In the genomic region with DNA sequence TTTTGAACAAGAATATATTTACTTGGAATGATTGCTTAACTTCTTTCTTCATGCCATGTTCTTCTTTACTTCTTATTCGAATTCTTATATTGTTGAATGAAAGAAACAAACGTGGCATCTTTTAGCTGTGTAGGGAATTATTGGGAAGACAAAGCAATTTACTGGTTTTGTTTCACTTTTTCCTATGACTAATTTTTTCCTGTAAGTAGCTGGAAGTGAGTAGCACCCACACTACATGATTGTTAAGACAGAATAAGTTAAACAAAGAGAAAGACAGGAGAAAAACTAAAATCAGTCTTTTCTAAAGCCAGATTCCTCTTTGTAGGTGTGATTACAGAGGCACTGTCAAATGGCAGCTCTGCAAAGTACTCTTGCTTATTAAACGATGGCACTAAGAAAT, we compare ENCODE assay signal across 21 cellular contexts.
DNase-seq lines count a peak whose midpoint lies in the region; TF ChIP-seq lines count a peak whose summit lies in the region.
"Had no signal": no experiment of that assay in that cellular context is flagged by ENCODE, and none has a peak within 500 bp of the region (broad histone marks: within the 10 kb centered on the region; RNA-seq: fewer than 3 reads in every experiment).

No MANE protein-coding gene starts in this region.

- no peaks in the 10 kb centered on the region for H3K9me3 Mint-ChIP-seq in MCF 10A (ENCODE audit: unreplicated experiment)
- H3K9me3 Mint-ChIP-seq in activated naive CD4-positive, alpha-beta T cell treated with anti-CD3 and anti-CD28 coated beads, Interleukin-2, amount 10 ng/mL, durations not matched to agents 7 days and 5 days, result peaks cover 3% of the 10 kb centered on the region

- no peaks in the 10 kb centered on the region for H3K9me3 ChIP-seq in breast epithelium
- H3K9me3 ChIP-seq: BLaER1 treated with 17β-estradiol and CSF1 and Interleukin-3, amounts not matched to agents 10 nM and 100 nM had no signal

- H3K27ac Mint-ChIP-seq in MCF 10A (ENCODE audit: low read depth, unreplicated experiment), result no peak overlapping the region
- H3K27ac Mint-ChIP-seq in activated naive CD4-positive, alpha-beta T cell treated with anti-CD3 and anti-CD28 coated beads, Interleukin-2, amount 10 ng/mL, durations not matched to agents 7 days and 5 days, result no peak overlapping the region
- H3K27ac Mint-ChIP-seq: CD8-positive, alpha-beta memory T cell had no signal

- intact Hi-C loops in MCF 10A (cut with micrococcal nuclease), result no loop called here
- intact Hi-C loops in breast epithelium (cut with DNase I; ENCODE audit: low total_unique reads), result no loop called here

- H3K36me3 ChIP-seq in breast epithelium, result no peaks in the 10 kb centered on the region
- H3K36me3 ChIP-seq: BLaER1 treated with 17β-estradiol and CSF1 and Interleukin-3, amounts not matched to agents 10 nM and 100 nM had no signal

- H3K4me3 Mint-ChIP-seq in MCF 10A (ENCODE audit: unreplicated experiment), result no peak overlapping the region
- no peak overlapping the region for H3K4me3 Mint-ChIP-seq in activated naive CD4-positive, alpha-beta T cell treated with anti-CD3 and anti-CD28 coated beads, Interleukin-2, amount 10 ng/mL, durations not matched to agents 7 days and 5 days
- H3K4me3 Mint-ChIP-seq: CD8-positive, alpha-beta memory T cell had no signal

- peaks cover 6% of the 10 kb centered on the region for H3K4me1 Mint-ChIP-seq in MCF 10A (ENCODE audit: insufficient read depth, unreplicated experiment)
- no peaks in the 10 kb centered on the region for H3K4me1 Mint-ChIP-seq in activated naive CD4-positive, alpha-beta T cell treated with anti-CD3 and anti-CD28 coated beads, Interleukin-2, amount 10 ng/mL, durations not matched to agents 7 days and 5 days
- H3K4me1 Mint-ChIP-seq: CD8-positive, alpha-beta memory T cell had no signal

- no TSS peak for BruUV-seq in MCF 10A (replicated peaks; lab: Mats Ljungman, UMichigan)

- POLR2A ChIA-PET in MCF 10A (lab: Yijun Ruan, JAX), result interaction anchor here (0.7 kb wide), 1 partner anchor 273 kb away, joined by 3 read pairs; no protein-coding TSS in a partner anchor

- no peaks in the 10 kb centered on the region for H3K36me3 Mint-ChIP-seq in MCF 10A (ENCODE audit: insufficient read depth, unreplicated experiment)
- H3K36me3 Mint-ChIP-seq in activated naive CD4-positive, alpha-beta T cell treated with anti-CD3 and anti-CD28 coated beads, Interleukin-2, amount 10 ng/mL, durations not matched to agents 7 days and 5 days, result no peaks in the 10 kb centered on the region
- H3K36me3 Mint-ChIP-seq: CD8-positive, alpha-beta memory T cell had no signal

- no peak overlapping the region for H3K27ac ChIP-seq in breast epithelium
- H3K27ac ChIP-seq: 22Rv1; BLaER1 treated with 17β-estradiol and CSF1 and Interleukin-3, amounts not matched to agents 10 nM and 100 nM had no signal

- no peak overlapping the region for H3K4me3 ChIP-seq in breast epithelium
- H3K4me3 ChIP-seq in astrocyte of the spinal cord (ENCODE audit: low read depth, low read length), result no peak overlapping the region
- H3K4me3 ChIP-seq: BLaER1 treated with 17β-estradiol and CSF1 and Interleukin-3, amounts not matched to agents 10 nM and 100 nM had no signal

- no peak for TF ChIP-seq POLR2A in breast epithelium (IDR thresholded peaks at IDR 0.05)

- in situ Hi-C loops in astrocyte of the spinal cord (cut with HindIII; ENCODE audit: low sequenced_read_pairs), result no loop called here

- no peaks in the 10 kb centered on the region for H3K27me3 ChIP-seq in breast epithelium
- H3K27me3 ChIP-seq: BLaER1 treated with 17β-estradiol and CSF1 and Interleukin-3, amounts not matched to agents 10 nM and 100 nM had no signal

- CTCF ChIA-PET in MCF 10A (lab: Yijun Ruan, JAX), result no interaction called here
- CTCF ChIA-PET in activated naive CD4-positive, alpha-beta T cell treated with anti-CD3 and anti-CD28 coated beads, Interleukin-2, amount 10 ng/mL, durations not matched to agents 7 days and 5 days (lab: Charles Lee), result interaction anchor here (0.7 kb wide), 1 partner anchor 10 kb away, joined by 3 read pairs; no protein-coding TSS in a partner anchor

- TF ChIP-seq CTCF in MCF 10A (IDR thresholded peaks at IDR 0.05; ENCODE audit: unreplicated experiment) (no peak), breast epithelium (IDR thresholded peaks at IDR 0.05) (no peak), astrocyte of the spinal cord (IDR thresholded peaks at IDR 0.05; ENCODE audit: low read depth, low read length) (no peak)

- no peaks in the 10 kb centered on the region for H3K27me3 Mint-ChIP-seq in MCF 10A (ENCODE audit: insufficient read depth, unreplicated experiment)
- H3K27me3 Mint-ChIP-seq in activated naive CD4-positive, alpha-beta T cell treated with anti-CD3 and anti-CD28 coated beads, Interleukin-2, amount 10 ng/mL, durations not matched to agents 7 days and 5 days, result no peaks in the 10 kb centered on the region
- H3K27me3 Mint-ChIP-seq: CD8-positive, alpha-beta memory T cell had no signal

- DNase-seq in MCF 10A (ENCODE audit: unreplicated experiment) (peak; percentile 7), breast epithelium (ENCODE audit: low spot score in 2 of 2) (no peak), astrocyte of the spinal cord (ENCODE audit: low read depth, low spot score) (peak; percentile 4), iris pigment epithelial cell (ENCODE audit: low read depth) (peak; percentile 31), SIG-M5 treated with dmso at 0.1 percent for 504 hours (lab: John Stamatoyannopoulos, UW; ENCODE audit: unreplicated experiment) (no peak), NCI-H1092 (lab: John Stamatoyannopoulos, UW) (no peak), NCI-H1105 (lab: John Stamatoyannopoulos, UW) (no peak)
- no peak for DNase-seq in activated naive CD4-positive, alpha-beta T cell treated with anti-CD3 and anti-CD28 coated beads, Interleukin-2, amount 10 ng/mL, durations not matched to agents 7 days and 5 days
- DNase-seq: CD8-positive, alpha-beta memory T cell; DND-41; GDM1; Karpas-422; NCI-H1417; NCI-H187 treated with DMSO at 0.1 percent for 48 hours; NCI-H345; NCI-H526 treated with DMSO at 0.1 percent for 48 hours; NK-92 treated with Interleukin-12 subunit alpha and Interleukin-12 subunit beta, amount 100 ng/mL, for 24 hours; RPMI8226; SIG-M5 had no signal

- no peaks in the 10 kb centered on the region for H3K4me1 ChIP-seq in breast epithelium
- H3K4me1 ChIP-seq: BLaER1 treated with 17β-estradiol and CSF1 and Interleukin-3, amounts not matched to agents 10 nM and 100 nM had no signal

Comparison
In these comparisons a context has a peak if more than half of its experiments do, and no peak if none do; other contexts are left out.
1. DNase-seq: peak in MCF 10A (single experiment), astrocyte of the spinal cord (single experiment) and iris pigment epithelial cell (single experiment); none in breast epithelium (0 of 2), SIG-M5 treated with dmso at 0.1 percent for 504 hours (single experiment), NCI-H1092 (single experiment), NCI-H1105 (single experiment) and activated naive CD4-positive, alpha-beta T cell treated with anti-CD3 and anti-CD28 coated beads, Interleukin-2, amount 10 ng/mL, durations not matched to agents 7 days and 5 days (single experiment).